21 cellular contexts compared by ENCODE assay signal in genomic region chr5:145777445-145778063, GRCh38. TPM values are rescaled to one million over a fixed set of nuclear protein-coding genes. Genes with fewer than 3 reads are reported as not detected.
DNase-seq lines count a peak whose midpoint lies in the region; ATAC-seq and TF ChIP-seq lines count a peak whose summit lies in the region.
"Had no signal": no experiment of that assay in that cellular context is flagged by ENCODE, and none has a peak within 500 bp of the region (broad histone marks: within the 10 kb centered on the region; RNA-seq: fewer than 3 reads in every experiment).

No MANE protein-coding gene starts in this region.

- no peak overlapping the region for H3K27ac Mint-ChIP-seq in osteocyte (ENCODE audit: unreplicated experiment)
- H3K27ac Mint-ChIP-seq: CD4-positive, alpha-beta T cell; GM23338; H9; T-cell had no signal

- ATAC-seq in Right ventricle myocardium inferior, result peak; percentile 15
- no peak for ATAC-seq in left ventricle myocardium superior
- ATAC-seq: GM23338, T-cell had no signal

- H3K9me3 Mint-ChIP-seq in osteocyte (ENCODE audit: unreplicated experiment), result no peaks in the 10 kb centered on the region
- H3K9me3 Mint-ChIP-seq: T-cell had no signal

- H3K27me3 Mint-ChIP-seq in osteocyte (ENCODE audit: unreplicated experiment), result no peaks in the 10 kb centered on the region
- H3K27me3 Mint-ChIP-seq: CD4-positive, alpha-beta T cell; T-cell had no signal

- TF ChIP-seq CTCF in dorsolateral prefrontal cortex (IDR thresholded peaks at IDR 0.05 in 54 of 56, conservative IDR thresholded peaks at IDR 0.05 in 2 of 56; ENCODE audit: low read depth in 1 of 56, partially characterized antibody in 56 of 56) (no peak), osteocyte (IDR thresholded peaks at IDR 0.05) (no peak)

- H3K36me3 Mint-ChIP-seq in osteocyte (ENCODE audit: unreplicated experiment), result no peaks in the 10 kb centered on the region
- H3K36me3 Mint-ChIP-seq: T-cell had no signal

- peaks cover 21% of the 10 kb centered on the region for H3K4me1 Mint-ChIP-seq in osteocyte (ENCODE audit: unreplicated experiment)
- H3K4me1 Mint-ChIP-seq: T-cell had no signal

- peak overlapping the region in 48 of 59 donors; percentile 8 to 86 (median 63) for H3K27ac ChIP-seq in dorsolateral prefrontal cortex
- H3K27ac ChIP-seq: BLaER1 had no signal

- intact Hi-C loops in Right ventricle myocardium inferior (cut with DNase I) (no loop called here), left ventricle myocardium superior (cut with micrococcal nuclease) (no loop called here), dorsolateral prefrontal cortex (cut with DNase I) (no loop called here)

- no peak overlapping the region for H3K4me3 Mint-ChIP-seq in osteocyte (ENCODE audit: unreplicated experiment)
- H3K4me3 Mint-ChIP-seq: CD4-positive, alpha-beta T cell; GM23338; H9; T-cell had no signal

- DNase-seq in Right ventricle myocardium inferior (ENCODE audit: missing footprints) (no peak), left ventricle myocardium superior (no peak), DMS 273 (lab: John Stamatoyannopoulos, UW; ENCODE audit: unreplicated experiment) (peak; percentile 50), NCI-H1105 treated with DMSO at 0.1 percent for 48 hours (lab: John Stamatoyannopoulos, UW) (peak; percentile 10), dorsolateral prefrontal cortex (no peak), NCI-H2227 treated with DMSO at 0.1 percent for 48 hours (lab: John Stamatoyannopoulos, UW) (no peak), KG1 (lab: John Stamatoyannopoulos, UW) (no peak), osteocyte (ENCODE audit: extremely low spot score, unreplicated experiment) (no peak)
- DNase-seq: CD4-positive, alpha-beta T cell; H9; KBM-7; MM.1S; NCI-H1048; NCI-H1436 treated with DMSO at 0.1 percent for 48 hours; NCI-H1930; NCI-H446 treated with DMSO at 0.1 percent for 48 hours; NCI-H526; RPMI8226; T-cell had no signal

- H3K27me3 ChIP-seq in dorsolateral prefrontal cortex, result no peaks in the 10 kb centered on the region
- H3K27me3 ChIP-seq: BLaER1 had no signal

- no peak overlapping the region for H3K4me3 ChIP-seq in dorsolateral prefrontal cortex
- H3K4me3 ChIP-seq: GM23338 had no signal

RNA-seq across cellular contexts. Expression of gene PRELID2, which starts 57.6 kb away (rescaled TPM):
- total RNA-seq in Right ventricle myocardium inferior, result 33.2 TPM
- total RNA-seq in left ventricle myocardium superior, result 18.9 TPM
- total RNA-seq in dorsolateral prefrontal cortex, result 10 to 100 TPM in 119 of 120 experiments, 1 to 10 TPM in 1; 9.0 to 43.7 (median 22.9) TPM
- total RNA-seq in osteocyte, result 4.7 and 6.0 TPM in 2 replicates

Comparison
In these comparisons a context has a peak if more than half of its experiments do, and no peak if none do; other contexts are left out.
1. DNase-seq: peak in DMS 273 (single experiment) and NCI-H1105 treated with DMSO at 0.1 percent for 48 hours (single experiment); none in Right ventricle myocardium inferior (single experiment), left ventricle myocardium superior (single experiment), dorsolateral prefrontal cortex (0 of 10), NCI-H2227 treated with DMSO at 0.1 percent for 48 hours (single experiment), KG1 (single experiment) and osteocyte (single experiment).